In the genomic region with DNA sequence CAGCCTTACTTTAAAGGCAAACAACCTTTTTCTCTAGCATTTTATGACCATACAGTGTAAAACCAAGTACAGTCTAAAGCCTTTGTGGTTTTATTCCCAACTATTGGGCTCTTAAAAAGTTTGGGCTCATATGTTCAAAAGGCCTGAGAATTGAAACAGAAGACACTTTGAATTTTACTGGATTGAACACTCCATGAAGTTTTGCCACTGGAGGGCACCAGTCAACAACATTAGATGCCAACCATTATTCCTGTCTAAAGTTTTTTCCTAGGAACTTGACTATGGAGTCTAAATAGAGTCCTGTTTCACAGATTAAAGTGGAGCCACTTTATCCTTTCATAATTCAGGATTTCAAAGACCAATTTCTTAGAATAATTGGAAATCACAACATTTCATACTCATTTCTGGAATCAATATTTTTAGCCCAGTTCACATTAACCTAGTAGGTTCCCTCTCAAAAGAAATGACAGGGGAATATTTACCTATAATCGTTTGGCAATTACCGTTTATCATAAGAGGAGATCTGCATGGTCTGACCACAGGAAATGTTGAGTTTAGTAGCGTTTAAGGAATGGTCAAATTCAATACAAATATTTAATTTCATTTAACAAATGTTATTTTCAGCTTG, we compare ENCODE assay signal across 8 cellular contexts.
DNase-seq lines count a peak whose midpoint lies in the region; ATAC-seq, FAIRE-seq and TF ChIP-seq lines count a peak whose summit lies in the region.

No MANE protein-coding gene starts in this region.

- ATAC-seq in HG03565 (IDR thresholded peaks at IDR 0.05; ENCODE audit: unreplicated experiment), result no peak
- ATAC-seq in HG03432 (IDR thresholded peaks at IDR 0.05; ENCODE audit: unreplicated experiment), result no peak

- intact Hi-C loops in kidney (cut with DNase I) (no loop called here), uterus (cut with DNase I; ENCODE audit: low total_unique reads) (no loop called here)

- H3K9me2 ChIP-seq in DOHH2 (replicated peaks; ENCODE audit: control insufficient read depth, low read length), result no peaks in the 10 kb centered on the region

- peak; percentile 7 for DNase-seq in M059J (ENCODE audit: low read depth)
- peak; percentile 36 for DNase-seq in astrocyte of the cerebellum (ENCODE audit: low read depth)
- DNase-seq in kidney, result no peak
- DNase-seq in uterus, result peak in 1 of 2 donors; percentile 18
- no peak for DNase-seq in activated CD4-positive, CD25-positive, alpha-beta regulatory T cell treated with anti-CD3 and anti-CD28 coated beads, Interleukin-2, amount 50 U/mL, for 72 hours

- no peaks in the 10 kb centered on the region for H3K27me3 ChIP-seq in DOHH2 (ENCODE audit: control insufficient read depth, low read length)
- H3K27me3 ChIP-seq in uterus, result no peaks in the 10 kb centered on the region

- H3K9me3 ChIP-seq in DOHH2 (ENCODE audit: control insufficient read depth, insufficient read depth, low read length) (no peaks in the 10 kb centered on the region), kidney (ENCODE audit: control insufficient read depth in 1 of 2, low read length in 2 of 2) (no peaks in the 10 kb centered on the region), uterus (no peaks in the 10 kb centered on the region)

- H3K4me1 ChIP-seq in DOHH2 (ENCODE audit: control insufficient read depth, low read length), result no peaks in the 10 kb centered on the region
- no peaks in the 10 kb centered on the region for H3K4me1 ChIP-seq in kidney (ENCODE audit: control insufficient read depth in 1 of 2, insufficient read depth in 1 of 2, low read depth in 1 of 2, low read length in 2 of 2)
- no peaks in the 10 kb centered on the region for H3K4me1 ChIP-seq in uterus

- H3K4me2 ChIP-seq in DOHH2 (ENCODE audit: low read length), result no peak overlapping the region

- TF ChIP-seq CTCF in DOHH2 (IDR thresholded peaks at IDR 0.05; ENCODE audit: low read depth, low read length, poor library complexity, severe bottlenecking) (peak; percentile 45), astrocyte of the cerebellum (IDR thresholded peaks at IDR 0.05; ENCODE audit: low read depth, low read length, missing control alignments) (peak; percentile 60), kidney (IDR thresholded peaks at IDR 0.05; ENCODE audit: borderline replicate concordance, extremely low read depth, insufficient read depth) (peak; percentile 48), uterus (IDR thresholded peaks at IDR 0.05) (peak; percentile 26 to 51 (median 41))

- H3K36me3 ChIP-seq in DOHH2 (ENCODE audit: control insufficient read depth, low read length) (no peaks in the 10 kb centered on the region), kidney (ENCODE audit: control insufficient read depth in 1 of 2, insufficient read depth in 2 of 2, low read length in 2 of 2) (no peaks in the 10 kb centered on the region), uterus (no peaks in the 10 kb centered on the region)

- no peak for TF ChIP-seq POLR2A in uterus (IDR thresholded peaks at IDR 0.05)

- H3K27ac ChIP-seq in DOHH2 (ENCODE audit: low read depth, low read length), result no peak overlapping the region
- H3K27ac ChIP-seq in kidney (ENCODE audit: low read depth in 2 of 2, low read length in 2 of 2), result no peak overlapping the region
- no peak overlapping the region for H3K27ac ChIP-seq in uterus

- H3F3A ChIP-seq in DOHH2 (ENCODE audit: control insufficient read depth, insufficient read depth), result no peaks in the 10 kb centered on the region

- no peaks in the 10 kb centered on the region for H4K20me1 ChIP-seq in DOHH2 (ENCODE audit: control insufficient read depth, insufficient read depth, low read depth, low read length)

- no peak overlapping the region for H3K9ac ChIP-seq in kidney (ENCODE audit: low read length in 2 of 2)

- no peaks in the 10 kb centered on the region for H3K79me2 ChIP-seq in DOHH2 (ENCODE audit: control insufficient read depth, low read length)

- FAIRE-seq in kidney (lab: Jason Lieb, UNC), result peak; percentile 49

- no peak overlapping the region for H3K4me3 ChIP-seq in DOHH2 (ENCODE audit: low read length)
- no peak overlapping the region for H3K4me3 ChIP-seq in astrocyte of the cerebellum (ENCODE audit: low read depth, low read length)
- H3K4me3 ChIP-seq in kidney (ENCODE audit: low read length in 2 of 2), result no peak overlapping the region
- no peak overlapping the region for H3K4me3 ChIP-seq in uterus

- in situ Hi-C loops in astrocyte of the cerebellum (cut with HindIII; ENCODE audit: low sequenced_read_pairs), result no loop called here

Comparison
In these comparisons a context has a peak if more than half of its experiments do, and no peak if none do; other contexts are left out.
1. DNase-seq: peak in M059J (single experiment) and astrocyte of the cerebellum (single experiment); none in kidney (single experiment) and activated CD4-positive, CD25-positive, alpha-beta regulatory T cell treated with anti-CD3 and anti-CD28 coated beads, Interleukin-2, amount 50 U/mL, for 72 hours (single experiment).
2. Peak in every context shown above with its lines, with median percentiles within 50 percentile points of each other: CTCF ChIP-seq.